ENCODE assay signal across 24 cellular contexts in genomic region chr17:76119409-76120371, GRCh38. TPM values are rescaled to one million over a fixed set of nuclear protein-coding genes. Genes with fewer than 3 reads are reported as not detected.
DNase-seq lines count a peak whose midpoint lies in the region; ATAC-seq and TF ChIP-seq lines count a peak whose summit lies in the region.
"Had no signal": no experiment of that assay in that cellular context is flagged by ENCODE, and none has a peak within 500 bp of the region (broad histone marks: within the 10 kb centered on the region; RNA-seq: fewer than 3 reads in every experiment).

No MANE protein-coding gene starts in this region.

- no peak overlapping the region for H3K18ac ChIP-seq in IMR-90 (ENCODE audit: low read depth, low read length)

- peak overlapping the region; percentile 11 for H3K27ac Mint-ChIP-seq in activated CD8-positive, alpha-beta T cell treated with anti-CD3 and anti-CD28 coated beads, Interleukin-2, amount 10 ng/mL, durations not matched to agents 7 days and 5 days
- H3K27ac Mint-ChIP-seq in activated CD8-positive, alpha-beta T cell treated with anti-CD3 and anti-CD28 coated beads for 36 hours, result no peak overlapping the region
- no peak overlapping the region for H3K27ac Mint-ChIP-seq in MCF 10A (ENCODE audit: low read depth, unreplicated experiment)
- H3K27ac Mint-ChIP-seq in CD4-positive, alpha-beta T cell, result no peak overlapping the region
- H3K27ac Mint-ChIP-seq: CD8-positive, alpha-beta memory T cell had no signal

- no peak overlapping the region for H3K27ac ChIP-seq in IMR-90 (ENCODE audit: insufficient read depth, low read length)
- H3K27ac ChIP-seq in lower lobe of right lung, result no peak overlapping the region
- H3K27ac ChIP-seq in WERI-Rb-1, result no peak overlapping the region
- no peak overlapping the region for H3K27ac ChIP-seq in CD4-positive, alpha-beta T cell (ENCODE audit: low read depth, low read length)
- no peak overlapping the region for H3K27ac ChIP-seq in uterus

- no peak for ATAC-seq in activated CD8-positive, alpha-beta T cell treated with anti-CD3 and anti-CD28 coated beads, Interleukin-2, amount 10 ng/mL, durations not matched to agents 7 days and 5 days
- no peak for ATAC-seq in activated CD8-positive, alpha-beta T cell treated with anti-CD3 and anti-CD28 coated beads for 36 hours
- ATAC-seq in IMR-90 (ENCODE audit: low read depth) (no peak), lower lobe of right lung (no peak)
- no peak for ATAC-seq in CD4-positive, alpha-beta T cell (ENCODE audit: poor library complexity)
- ATAC-seq: GM12878 had no signal

- no peaks in the 10 kb centered on the region for H3K36me3 Mint-ChIP-seq in activated CD8-positive, alpha-beta T cell treated with anti-CD3 and anti-CD28 coated beads, Interleukin-2, amount 10 ng/mL, durations not matched to agents 7 days and 5 days (ENCODE audit: low read depth)
- H3K36me3 Mint-ChIP-seq in activated CD8-positive, alpha-beta T cell treated with anti-CD3 and anti-CD28 coated beads for 36 hours (ENCODE audit: low read depth), result no peaks in the 10 kb centered on the region
- no peaks in the 10 kb centered on the region for H3K36me3 Mint-ChIP-seq in MCF 10A (ENCODE audit: insufficient read depth, unreplicated experiment)
- no peaks in the 10 kb centered on the region for H3K36me3 Mint-ChIP-seq in CD4-positive, alpha-beta T cell (ENCODE audit: low read depth)
- H3K36me3 Mint-ChIP-seq: CD8-positive, alpha-beta memory T cell had no signal

- H4K91ac ChIP-seq in IMR-90 (ENCODE audit: insufficient read depth, low read depth, low read length), result no peak overlapping the region

- H2AFZ ChIP-seq in IMR-90 (replicated peaks; ENCODE audit: low read length, poor library complexity), result peak overlapping the region; percentile 67

- H4K8ac ChIP-seq in IMR-90 (ENCODE audit: low read depth in 2 of 2, low read length in 2 of 2), result no peak overlapping the region

- H3K36me3 ChIP-seq in IMR-90 (ENCODE audit: control insufficient read depth, insufficient read depth, low read length) (no peaks in the 10 kb centered on the region), lower lobe of right lung (no peaks in the 10 kb centered on the region), WERI-Rb-1 (no peaks in the 10 kb centered on the region), uterus (no peaks in the 10 kb centered on the region)
- H3K36me3 ChIP-seq: BE2C had no signal

- no peak overlapping the region for H3K56ac ChIP-seq in IMR-90 (ENCODE audit: extremely low read depth, insufficient read depth, low read length)

- peaks cover 3% of the 10 kb centered on the region; the same call in 1 of the 2 replicates for H3K4me1 ChIP-seq in IMR-90 (ENCODE audit: control insufficient read depth, insufficient read depth, low read length)
- H3K4me1 ChIP-seq in lower lobe of right lung, result peaks cover 8% of the 10 kb centered on the region
- H3K4me1 ChIP-seq in uterus, result no peaks in the 10 kb centered on the region
- H3K4me1 ChIP-seq: BE2C had no signal

- intact Hi-C loops in activated CD8-positive, alpha-beta T cell treated with anti-CD3 and anti-CD28 coated beads for 36 hours (cut with micrococcal nuclease), result loop anchor here (2.0 to 5.0 kb wide), 2 partner anchors 63 to 159 kb away; no protein-coding TSS in a partner anchor
- intact Hi-C loops in IMR-90 (cut with micrococcal nuclease), result no loop called here
- intact Hi-C loops in lower lobe of right lung (cut with DNase I), result loop anchor here (5.0 kb wide), 1 partner anchor 63 kb away; no protein-coding TSS in a partner anchor
- intact Hi-C loops in MCF 10A (cut with micrococcal nuclease), result no loop called here
- intact Hi-C loops in CD4-positive, alpha-beta T cell (cut with DNase I, micrococcal nuclease), result loop anchor here (2.0 to 5.0 kb wide), 3 partner anchors 178 to 278 kb away; no protein-coding TSS in a partner anchor
- intact Hi-C loops in uterus (cut with DNase I; ENCODE audit: low total_unique reads), result loop anchor here (5.0 kb wide), 1 partner anchor 158 kb away; no protein-coding TSS in a partner anchor

- H3K23ac ChIP-seq in IMR-90 (ENCODE audit: low read depth, low read length), result no peak overlapping the region

- no peak overlapping the region for H3K4ac ChIP-seq in IMR-90 (ENCODE audit: low read depth, low read length)

- in situ Hi-C loops in IMR-90 (cut with MboI; ENCODE audit: low sequenced_read_pairs), result loop anchor here (5.0 kb wide), 1 partner anchor 163 kb away; no protein-coding TSS in a partner anchor

- H3K9me3 ChIP-seq in IMR-90 (ENCODE audit: control insufficient read depth, insufficient read depth, low read length) (no peaks in the 10 kb centered on the region), lower lobe of right lung (no peaks in the 10 kb centered on the region), WERI-Rb-1 (ENCODE audit: severe bottlenecking) (no peaks in the 10 kb centered on the region), uterus (no peaks in the 10 kb centered on the region)
- no peaks in the 10 kb centered on the region for H3K9me3 ChIP-seq in CD4-positive, alpha-beta T cell (ENCODE audit: control insufficient read depth, low read length)
- H3K9me3 ChIP-seq: BE2C had no signal

- no peak overlapping the region for H2BK15ac ChIP-seq in IMR-90 (ENCODE audit: low read depth, low read length)

- 62% methylated on average over 9 of the region's 19 CpGs; no CpG with 5 or more reads in 1 of the 2 experiments for WGBS in IMR-90 (ENCODE audit: extremely low coverage in 2 of 2, insufficient read length in 1 of 2), 2 experiments

- no peak overlapping the region for H4K5ac ChIP-seq in IMR-90 (ENCODE audit: low read depth, low read length)

- H4K20me1 ChIP-seq in IMR-90 (ENCODE audit: insufficient read depth, low read length), result no peaks in the 10 kb centered on the region

- no peak overlapping the region for H2BK120ac ChIP-seq in IMR-90 (ENCODE audit: low read depth, low read length)

- no peaks in the 10 kb centered on the region for H3K27me3 Mint-ChIP-seq in activated CD8-positive, alpha-beta T cell treated with anti-CD3 and anti-CD28 coated beads, Interleukin-2, amount 10 ng/mL, durations not matched to agents 7 days and 5 days (ENCODE audit: low read depth)
- no peaks in the 10 kb centered on the region for H3K27me3 Mint-ChIP-seq in activated CD8-positive, alpha-beta T cell treated with anti-CD3 and anti-CD28 coated beads for 36 hours
- no peaks in the 10 kb centered on the region for H3K27me3 Mint-ChIP-seq in MCF 10A (ENCODE audit: insufficient read depth, unreplicated experiment)
- H3K27me3 Mint-ChIP-seq in CD4-positive, alpha-beta T cell, result no peaks in the 10 kb centered on the region
- H3K27me3 Mint-ChIP-seq: CD8-positive, alpha-beta memory T cell had no signal

- H3K4me3 Mint-ChIP-seq in activated CD8-positive, alpha-beta T cell treated with anti-CD3 and anti-CD28 coated beads, Interleukin-2, amount 10 ng/mL, durations not matched to agents 7 days and 5 days, result no peak overlapping the region
- no peak overlapping the region for H3K4me3 Mint-ChIP-seq in activated CD8-positive, alpha-beta T cell treated with anti-CD3 and anti-CD28 coated beads for 36 hours
- no peak overlapping the region for H3K4me3 Mint-ChIP-seq in MCF 10A (ENCODE audit: unreplicated experiment)
- H3K4me3 Mint-ChIP-seq in CD4-positive, alpha-beta T cell, result no peak overlapping the region
- H3K4me3 Mint-ChIP-seq: CD8-positive, alpha-beta memory T cell had no signal

- CTCF ChIA-PET in activated CD8-positive, alpha-beta T cell treated with anti-CD3 and anti-CD28 coated beads, Interleukin-2, amount 10 ng/mL, durations not matched to agents 7 days and 5 days (lab: Charles Lee), result interaction anchor here (0.8 to 11.2 kb wide), 13 partner anchors 11 to 180 kb away, joined by 3 to 222 read pairs (median 5); no protein-coding TSS in a partner anchor
- CTCF ChIA-PET in activated CD8-positive, alpha-beta T cell treated with anti-CD3 and anti-CD28 coated beads for 36 hours (lab: Charles Lee), result interaction anchor here (0.9 to 13.9 kb wide), 10 partner anchors 12 to 266 kb away, joined by 3 to 236 read pairs (median 8); no protein-coding TSS in a partner anchor
- CTCF ChIA-PET in IMR-90 (lab: Yijun Ruan, JAX) (interaction anchor here (1.6 to 4.0 kb wide), 3 partner anchors 160 to 180 kb away, joined by 4 to 27 read pairs (median 6); no protein-coding TSS in a partner anchor), MCF 10A (lab: Yijun Ruan, JAX) (interaction anchor here (0.6 to 7.2 kb wide), 5 partner anchors 105 to 174 kb away, joined by 3 to 82 read pairs (median 4); no protein-coding TSS in a partner anchor)
- CTCF ChIA-PET in CD4-positive, alpha-beta T cell (lab: Charles Lee), result interaction anchor here (1.2 to 9.6 kb wide), 2 partner anchors 62 to 160 kb away, joined by 5 to 130 read pairs; no protein-coding TSS in a partner anchor

- TF ChIP-seq POLR2A in IMR-90 (IDR thresholded peaks at IDR 0.05; ENCODE audit: low read depth, low read length) (no peak), uterus (IDR thresholded peaks at IDR 0.05) (no peak)

- H3K4me3 ChIP-seq in IMR-90 (ENCODE audit: insufficient read depth, low read depth, low read length) (no peak overlapping the region), lower lobe of right lung (no peak overlapping the region), WERI-Rb-1 (ENCODE audit: low read depth, low read length) (no peak overlapping the region), uterus (no peak overlapping the region)
- H3K4me3 ChIP-seq: GM12878 had no signal

- TF ChIP-seq CTCF in activated CD8-positive, alpha-beta T cell treated with anti-CD3 and anti-CD28 coated beads for 36 hours (IDR thresholded peaks at IDR 0.05), result no peak
- TF ChIP-seq CTCF in IMR-90 (conservative IDR thresholded peaks at IDR 0.05; ENCODE audit: low read depth, low read length) (no peak), lower lobe of right lung (IDR thresholded peaks at IDR 0.05) (no peak), WERI-Rb-1 (IDR thresholded peaks at IDR 0.05; ENCODE audit: low read depth, low read length) (no peak), MCF 10A (IDR thresholded peaks at IDR 0.05; ENCODE audit: unreplicated experiment) (no peak), uterus (IDR thresholded peaks at IDR 0.05) (no peak)
- no peak for TF ChIP-seq CTCF in CD4-positive, alpha-beta T cell (IDR thresholded peaks at IDR 0.05)

- peaks cover 28% of the 10 kb centered on the region for H3K4me1 Mint-ChIP-seq in activated CD8-positive, alpha-beta T cell treated with anti-CD3 and anti-CD28 coated beads, Interleukin-2, amount 10 ng/mL, durations not matched to agents 7 days and 5 days (ENCODE audit: low read depth)
- H3K4me1 Mint-ChIP-seq in activated CD8-positive, alpha-beta T cell treated with anti-CD3 and anti-CD28 coated beads for 36 hours (ENCODE audit: low read depth), result peaks cover 10% of the 10 kb centered on the region
- H3K4me1 Mint-ChIP-seq in MCF 10A (ENCODE audit: insufficient read depth, unreplicated experiment), result no peaks in the 10 kb centered on the region
- H3K4me1 Mint-ChIP-seq in CD4-positive, alpha-beta T cell (ENCODE audit: low read depth), result peaks cover 5% of the 10 kb centered on the region

- no peak overlapping the region for H2BK5ac ChIP-seq in IMR-90 (ENCODE audit: low read depth, low read length, poor library complexity, severe bottlenecking)

- H3K79me1 ChIP-seq in IMR-90 (ENCODE audit: low read depth in 1 of 2, low read length in 2 of 2), result no peaks in the 10 kb centered on the region

- no peak overlapping the region for H3K14ac ChIP-seq in IMR-90 (replicated peaks; ENCODE audit: low read depth, low read length)

- no peaks in the 10 kb centered on the region for H3K9me3 Mint-ChIP-seq in activated CD8-positive, alpha-beta T cell treated with anti-CD3 and anti-CD28 coated beads, Interleukin-2, amount 10 ng/mL, durations not matched to agents 7 days and 5 days (ENCODE audit: insufficient read depth)
- H3K9me3 Mint-ChIP-seq in activated CD8-positive, alpha-beta T cell treated with anti-CD3 and anti-CD28 coated beads for 36 hours, result no peaks in the 10 kb centered on the region
- no peaks in the 10 kb centered on the region for H3K9me3 Mint-ChIP-seq in MCF 10A (ENCODE audit: unreplicated experiment)
- H3K9me3 Mint-ChIP-seq in CD4-positive, alpha-beta T cell, result no peaks in the 10 kb centered on the region
- H3K9me3 Mint-ChIP-seq: CD8-positive, alpha-beta memory T cell had no signal

- TF ChIP-seq RAD21 in IMR-90 (IDR thresholded peaks at IDR 0.05; ENCODE audit: low read length), result no peak

- H2BK20ac ChIP-seq in IMR-90 (ENCODE audit: low read depth, low read length), result no peak overlapping the region

- no peak overlapping the region for H3K4me2 ChIP-seq in IMR-90 (ENCODE audit: low read depth, low read length)

- H3K9me1 ChIP-seq in IMR-90 (ENCODE audit: insufficient read depth, low read length), result no peaks in the 10 kb centered on the region

- BruUV-seq in IMR-90 (replicated peaks; lab: Mats Ljungman, UMichigan), result no TSS peak
- BruUV-seq in MCF 10A (replicated peaks; lab: Mats Ljungman, UMichigan), result no TSS peak

- POLR2A ChIA-PET in activated CD8-positive, alpha-beta T cell treated with anti-CD3 and anti-CD28 coated beads, Interleukin-2, amount 10 ng/mL, durations not matched to agents 7 days and 5 days (lab: Charles Lee), result interaction anchor here (2.8 to 12.0 kb wide), 2 partner anchors 152 to 159 kb away, joined by 22 to 163 read pairs; no protein-coding TSS in a partner anchor
- POLR2A ChIA-PET in activated CD8-positive, alpha-beta T cell treated with anti-CD3 and anti-CD28 coated beads for 36 hours (lab: Charles Lee), result interaction anchor here (1.0 to 7.8 kb wide), 5 partner anchors 14 to 160 kb away, joined by 3 to 83 read pairs (median 4); partner anchors contain the start of genes EXOC7 and UBALD2
- POLR2A ChIA-PET in IMR-90 (lab: Charles Lee; ENCODE audit: unreplicated experiment), result no interaction called here
- POLR2A ChIA-PET in MCF 10A (lab: Yijun Ruan, JAX), result no interaction called here
- POLR2A ChIA-PET in CD4-positive, alpha-beta T cell (lab: Charles Lee), result interaction anchor here (0.6 to 4.5 kb wide), 5 partner anchors 16 to 160 kb away, joined by 3 to 43 read pairs (median 4); no protein-coding TSS in a partner anchor

- H3K27me3 ChIP-seq in IMR-90 (ENCODE audit: control insufficient read depth, insufficient read depth, low read length), result peaks cover 4% of the 10 kb centered on the region; the same call in 1 of the 2 replicates
- H3K27me3 ChIP-seq in lower lobe of right lung (ENCODE audit: low read depth), result no peaks in the 10 kb centered on the region
- H3K27me3 ChIP-seq in WERI-Rb-1 (ENCODE audit: insufficient read depth, low read depth, severe bottlenecking), result no peaks in the 10 kb centered on the region
- no peaks in the 10 kb centered on the region for H3K27me3 ChIP-seq in CD4-positive, alpha-beta T cell (ENCODE audit: control insufficient read depth, insufficient read depth, low read length)
- H3K27me3 ChIP-seq in uterus, result no peaks in the 10 kb centered on the region
- H3K27me3 ChIP-seq: BE2C had no signal

- no peak overlapping the region for H2AK9ac ChIP-seq in IMR-90 (replicated peaks; ENCODE audit: low read depth, low read length, poor library complexity)

- H3K9ac ChIP-seq in IMR-90 (ENCODE audit: low read depth, low read length), result no peak overlapping the region

- H2AK5ac ChIP-seq in IMR-90 (ENCODE audit: low read depth, low read length), result no peak overlapping the region

- dilution Hi-C loops in IMR-90 (cut with HindIII; ENCODE audit: low sequenced_read_pairs, unreplicated experiment), result no loop called here

- DNase-seq in activated CD8-positive, alpha-beta T cell treated with anti-CD3 and anti-CD28 coated beads, Interleukin-2, amount 10 ng/mL, durations not matched to agents 7 days and 5 days, result no peak
- no peak for DNase-seq in activated CD8-positive, alpha-beta T cell treated with anti-CD3 and anti-CD28 coated beads for 36 hours
- DNase-seq in IMR-90 (no peak), lower lobe of right lung (peak; percentile 32), WERI-Rb-1 (no peak), MCF 10A (ENCODE audit: unreplicated experiment) (no peak), uterus (no peak)
- DNase-seq in CD4-positive, alpha-beta T cell, result no peak
- DNase-seq: 8988T; BE2C; CD8-positive, alpha-beta memory T cell; DND-41; GDM1; GOT3; Karpas-422; MM.1S; NCI-H1105; NCI-H1694; NCI-H345; NCI-H69; OCI-M1; SHP77 treated with DMSO at 0.1 percent for 48 hours had no signal

RNA-seq across cellular contexts. Expression of gene EXOC7, which starts 16.1 kb away (rescaled TPM):
- 100 to 1,000 TPM; 126 to 129 TPM for total RNA-seq in activated CD8-positive, alpha-beta T cell treated with anti-CD3 and anti-CD28 coated beads, Interleukin-2, amount 10 ng/mL, durations not matched to agents 7 days and 5 days
- total RNA-seq in activated CD8-positive, alpha-beta T cell treated with anti-CD3 and anti-CD28 coated beads for 36 hours, result 10 to 100 TPM; 53.5 to 64.9 TPM
- total RNA-seq in IMR-90 (2012; rRNA removed) (98.9 and 118 TPM in 2 replicates), lower lobe of right lung (118 TPM), MCF 10A (2022) (80.8 and 106 TPM in 2 replicates), uterus (100 to 1,000 TPM in 3 of 4 donors, 10 to 100 TPM in 1; 34.7 to 118 (median 109) TPM)
- 85.9 and 89.5 TPM in 2 replicates for polyA plus RNA-seq in IMR-90 (2012; rRNA removed)
- 35.6 and 57.4 TPM in 2 replicates for polyA plus RNA-seq in IMR-90 (2012; cell fraction: cytosol; rRNA removed)
- polyA plus RNA-seq in IMR-90 (2012; cell fraction: nucleus; rRNA removed; ENCODE audit: low replicate concordance), result 192 and 276 TPM in 2 replicates
- total RNA-seq in CD4-positive, alpha-beta T cell, result 10 to 100 TPM; 88.1 to 90.6 TPM

RNA-seq across cellular contexts. Expression of gene FOXJ1, which starts 21.4 kb away (rescaled TPM):
- total RNA-seq in activated CD8-positive, alpha-beta T cell treated with anti-CD3 and anti-CD28 coated beads, Interleukin-2, amount 10 ng/mL, durations not matched to agents 7 days and 5 days, result 1 to 10 TPM; 8.7 to 9.1 TPM
- total RNA-seq in activated CD8-positive, alpha-beta T cell treated with anti-CD3 and anti-CD28 coated beads for 36 hours, result 10 to 100 TPM; 11.1 to 11.6 TPM
- total RNA-seq in IMR-90 (2012; rRNA removed) (not detected in 2 replicates), lower lobe of right lung (21.5 TPM), MCF 10A (2022) (not detected in 2 replicates), uterus (10 to 100 TPM in 1 of 4 donors, 1 to 10 TPM in 1, under 1 TPM in 2; 0.51 to 14.0 (median 1.0) TPM)
- polyA plus RNA-seq in IMR-90 (2012; rRNA removed), result 0.05 TPM in 1 of 2 replicates, not detected in the other
- 0.01 TPM in 1 of 2 replicates, not detected in the other for polyA plus RNA-seq in IMR-90 (2012; cell fraction: cytosol; rRNA removed)
- 0.03 TPM in 2 replicates for polyA plus RNA-seq in IMR-90 (2012; cell fraction: nucleus; rRNA removed; ENCODE audit: low replicate concordance)
- total RNA-seq in CD4-positive, alpha-beta T cell, result under 1 TPM; 0.63 to 0.89 TPM
- total RNA-seq: GM12878, RPMI7951 had no signal
- polyA plus RNA-seq: GM12878 had no signal

RNA-seq across cellular contexts. Expression of gene ZACN, which starts 40.7 kb away (rescaled TPM):
- under 1 TPM; 0.18 to 0.34 TPM for total RNA-seq in activated CD8-positive, alpha-beta T cell treated with anti-CD3 and anti-CD28 coated beads, Interleukin-2, amount 10 ng/mL, durations not matched to agents 7 days and 5 days
- total RNA-seq in activated CD8-positive, alpha-beta T cell treated with anti-CD3 and anti-CD28 coated beads for 36 hours, result 1 to 10 TPM; 2.3 to 3.0 TPM
- total RNA-seq in IMR-90 (2012; rRNA removed) (not detected in 2 replicates), lower lobe of right lung (not detected), MCF 10A (2022) (not detected in 2 replicates), uterus (not detected)
- polyA plus RNA-seq in IMR-90 (2012; rRNA removed), result not detected in 2 replicates
- polyA plus RNA-seq in IMR-90 (2012; cell fraction: cytosol; rRNA removed), result not detected in 2 replicates
- 0.16 and 0.18 TPM in 2 replicates for polyA plus RNA-seq in IMR-90 (2012; cell fraction: nucleus; rRNA removed; ENCODE audit: low replicate concordance)
- under 1 TPM; 0.69 to 0.98 TPM for total RNA-seq in CD4-positive, alpha-beta T cell
- total RNA-seq: RPMI7951 had no signal

RNA-seq across cellular contexts. Expression of gene GALR2, which starts 45.1 kb away (rescaled TPM):
- total RNA-seq in activated CD8-positive, alpha-beta T cell treated with anti-CD3 and anti-CD28 coated beads, Interleukin-2, amount 10 ng/mL, durations not matched to agents 7 days and 5 days, result under 1 TPM in 1 of 2 experiments, not detected in 1; 0.18 TPM
- 1 to 10 TPM; 1.6 to 2.1 TPM for total RNA-seq in activated CD8-positive, alpha-beta T cell treated with anti-CD3 and anti-CD28 coated beads for 36 hours
- total RNA-seq in IMR-90 (2012; rRNA removed) (not detected in 2 replicates), lower lobe of right lung (not detected), MCF 10A (2022) (0.37 TPM in 1 of 2 replicates, not detected in the other), uterus (not detected)
- polyA plus RNA-seq in IMR-90 (2012; rRNA removed), result 0.07 and 0.10 TPM in 2 replicates
- 0.18 TPM in 1 of 2 replicates, not detected in the other for polyA plus RNA-seq in IMR-90 (2012; cell fraction: cytosol; rRNA removed)
- polyA plus RNA-seq in IMR-90 (2012; cell fraction: nucleus; rRNA removed; ENCODE audit: low replicate concordance), result 0.10 and 0.26 TPM in 2 replicates
- total RNA-seq in CD4-positive, alpha-beta T cell, result 1 to 10 TPM in 1 of 2 experiments, under 1 TPM in 1; 0.59 to 1.0 TPM
- total RNA-seq: RPMI7951 had no signal
- polyA plus RNA-seq: CD8-positive, alpha-beta memory T cell had no signal

RNA-seq across cellular contexts. Expression of gene SRP68, which starts 47.4 kb away (rescaled TPM):
- 10 to 100 TPM; 85.1 to 86.0 TPM for total RNA-seq in activated CD8-positive, alpha-beta T cell treated with anti-CD3 and anti-CD28 coated beads, Interleukin-2, amount 10 ng/mL, durations not matched to agents 7 days and 5 days
- total RNA-seq in activated CD8-positive, alpha-beta T cell treated with anti-CD3 and anti-CD28 coated beads for 36 hours, result 100 to 1,000 TPM; 132 to 135 TPM
- total RNA-seq in IMR-90 (2012; rRNA removed) (47.1 and 47.2 TPM in 2 replicates), lower lobe of right lung (65.0 TPM), MCF 10A (2022) (80.8 and 106 TPM in 2 replicates), uterus (100 to 1,000 TPM in 1 of 4 donors, 10 to 100 TPM in 3; 25.1 to 117 (median 65.0) TPM)
- polyA plus RNA-seq in IMR-90 (2012; rRNA removed), result 69.1 and 82.6 TPM in 2 replicates
- polyA plus RNA-seq in IMR-90 (2012; cell fraction: cytosol; rRNA removed), result 28.2 and 52.1 TPM in 2 replicates
- 24.9 and 48.5 TPM in 2 replicates for polyA plus RNA-seq in IMR-90 (2012; cell fraction: nucleus; rRNA removed; ENCODE audit: low replicate concordance)
- total RNA-seq in CD4-positive, alpha-beta T cell, result 100 to 1,000 TPM; 106 to 108 TPM

Comparison
In these comparisons a context has a peak if more than half of its experiments do, and no peak if none do; other contexts are left out.
1. POLR2A ChIA-PET loops: an anchor here in activated CD8-positive, alpha-beta T cell treated with anti-CD3 and anti-CD28 coated beads, Interleukin-2, amount 10 ng/mL, durations not matched to agents 7 days and 5 days (2.8 to 12.0 kb wide), activated CD8-positive, alpha-beta T cell treated with anti-CD3 and anti-CD28 coated beads for 36 hours (1.0 to 7.8 kb wide) and CD4-positive, alpha-beta T cell (0.6 to 4.5 kb wide); none called in IMR-90 and MCF 10A.
2. intact Hi-C loops: an anchor here in activated CD8-positive, alpha-beta T cell treated with anti-CD3 and anti-CD28 coated beads for 36 hours (2.0 to 5.0 kb wide), lower lobe of right lung (5.0 kb wide), CD4-positive, alpha-beta T cell (2.0 to 5.0 kb wide) and uterus (5.0 kb wide); none called in IMR-90 and MCF 10A.